ENCODE assay signal across 8 cellular contexts in the genomic region with DNA sequence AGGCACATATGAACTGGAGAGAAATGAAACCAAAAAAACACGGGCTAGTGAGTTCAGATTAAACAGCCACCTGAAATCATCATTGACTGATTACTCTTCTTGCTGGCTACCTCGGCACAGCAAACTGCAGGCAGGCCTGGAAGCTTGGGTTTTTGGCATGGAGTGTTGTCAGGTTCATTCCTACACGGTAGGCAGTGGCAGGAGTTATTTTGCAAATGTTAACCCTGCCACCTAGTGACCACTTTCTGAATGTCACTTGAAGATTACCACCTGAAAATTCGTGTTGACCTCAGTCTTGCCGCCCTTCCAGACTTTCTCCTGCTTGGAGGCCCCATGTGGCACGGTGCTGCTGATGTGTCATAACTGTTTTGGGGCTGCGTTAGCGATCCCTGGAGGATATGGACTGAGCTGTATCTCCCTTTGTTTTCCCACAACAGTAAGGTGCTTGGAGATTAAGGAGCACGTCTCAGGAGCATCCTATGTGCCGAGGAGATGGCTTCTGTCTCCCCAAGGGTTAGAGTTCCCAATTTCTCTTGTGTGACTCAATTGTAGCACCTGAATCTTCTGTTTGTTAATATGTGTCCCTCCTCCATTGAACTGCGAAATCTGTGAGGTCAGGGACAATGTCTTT. TPM values are rescaled to one million over a fixed set of nuclear protein-coding genes. Genes with fewer than 3 reads are reported as not detected.
DNase-seq lines count a peak whose midpoint lies in the region; ATAC-seq and TF ChIP-seq lines count a peak whose summit lies in the region.

No MANE protein-coding gene starts in this region.

- H3K9me3 ChIP-seq in parathyroid adenoma (ENCODE audit: control insufficient read depth, low read length): no peaks in the 10 kb centered on the region

- no peaks in the 10 kb centered on the region for H3K79me2 ChIP-seq in parathyroid adenoma

- H2AFZ ChIP-seq in parathyroid adenoma: peak overlapping the region; percentile 71

- ATAC-seq in GM21786 (IDR thresholded peaks at IDR 0.05; ENCODE audit: unreplicated experiment) (peak; percentile 21), HG02588 (IDR thresholded peaks at IDR 0.05; ENCODE audit: unreplicated experiment) (no peak)

- no peak overlapping the region for H3K4me2 ChIP-seq in parathyroid adenoma (ENCODE audit: low read length)

- H3K4me1 ChIP-seq in parathyroid adenoma: peaks cover 6% of the 10 kb centered on the region

- no peaks in the 10 kb centered on the region for H3K27me3 ChIP-seq in parathyroid adenoma (ENCODE audit: control insufficient read depth, insufficient read depth, low read length)

- H3K4me3 ChIP-seq in NB4 (ENCODE audit: low read depth, low read length) (no peak overlapping the region), parathyroid adenoma (ENCODE audit: low read depth, low read length) (no peak overlapping the region)

- H3K36me3 ChIP-seq in parathyroid adenoma (ENCODE audit: control insufficient read depth, insufficient read depth, low read length): no peaks in the 10 kb centered on the region

- no peak for TF ChIP-seq POLR2A in NB4 (IDR thresholded peaks at IDR 0.05; ENCODE audit: extremely low read depth, insufficient read length)

- H3K9ac ChIP-seq in parathyroid adenoma: no peak overlapping the region

- H3K27ac ChIP-seq in parathyroid adenoma: no peak overlapping the region

- DNase-seq in DMS 273 treated with DMSO at 0.1 percent for 48 hours (lab: John Stamatoyannopoulos, UW) (peak; percentile 80), NB4 (ENCODE audit: low read depth) (peak; percentile 76), SK-N-DZ (ENCODE audit: low spot score) (peak; percentile 85), globus pallidus (ENCODE audit: low spot score) (peak; percentile 78)
- peak; percentile 33 for DNase-seq in activated naive CD4-positive, alpha-beta T cell treated with anti-CD3 and anti-CD28 coated beads, Interleukin-2, amount 50 U/mL, for 16 hours

- peak; percentile 48 for TF ChIP-seq CTCF in NB4 (IDR thresholded peaks at IDR 0.05; ENCODE audit: low read depth, low read length)
- TF ChIP-seq CTCF in parathyroid adenoma (IDR thresholded peaks at IDR 0.05): peak; percentile 84

RNA-seq across cellular contexts. Expression of a gene that starts 12.7 kb away (rescaled TPM):
- polyA plus RNA-seq in SK-N-DZ (2014; cell fraction: cytosol; rRNA removed): not detected in 2 replicates
- not detected in 2 replicates for polyA plus RNA-seq in SK-N-DZ (2014; cell fraction: nucleus; rRNA removed)

Comparison
In these comparisons a context has a peak if more than half of its experiments do, and no peak if none do; other contexts are left out.
1. DNase-seq: peak in every context shown above with its lines; median percentile 85 in SK-N-DZ; 80 in DMS 273 treated with DMSO at 0.1 percent for 48 hours; 78 in globus pallidus; 76 in NB4; 33 in activated naive CD4-positive, alpha-beta T cell treated with anti-CD3 and anti-CD28 coated beads, Interleukin-2, amount 50 U/mL, for 16 hours.